Comparison of ENCODE assay signal across 8 cellular contexts in genomic region chr20:33915726-33916331, GRCh38.
A peak's percentile ranks its signal among the peaks of the same experiment; 100 is the strongest.
DNase-seq lines count a peak whose midpoint lies in the region; ATAC-seq and TF ChIP-seq lines count a peak whose summit lies in the region.

No MANE protein-coding gene starts in this region.

- RAD21 ChIA-PET in HCT116 (lab: Charles Lee; ENCODE audit: low non-redundant PET in 1 of 2, low total read pairs in 2 of 2, uncharacterized antibody in 2 of 2, unreplicated experiment in 2 of 2), result interaction anchor here in 1 of 2 experiments (1.2 kb wide), 1 partner anchor 184 kb away, joined by 3 read pairs; the partner anchor contains the start of gene ZNF341

- H3K27me3 ChIP-seq in A673 (replicated peaks; ENCODE audit: insufficient read depth, low read depth, low read length, poor library complexity) (no peaks in the 10 kb centered on the region), HCT116 (ENCODE audit: insufficient read depth, low read length) (no peaks in the 10 kb centered on the region)

- H3K9me3 Mint-ChIP-seq in activated B cell treated with CpG ODN at 0.5 μM for 24 hours, result no peaks in the 10 kb centered on the region
- no peaks in the 10 kb centered on the region for H3K9me3 Mint-ChIP-seq in central memory CD8-positive, alpha-beta T cell
- no peaks in the 10 kb centered on the region for H3K9me3 Mint-ChIP-seq in memory B cell
- H3K9me3 Mint-ChIP-seq in stimulated activated naive CD8-positive, alpha-beta T cell treated with anti-CD3 and anti-CD28 coated beads, Interleukin-15, amount 100 ng/mL, for 72 hours, result no peaks in the 10 kb centered on the region

- no peaks in the 10 kb centered on the region for H4K20me1 ChIP-seq in HCT116 (ENCODE audit: insufficient read depth)

- H3K27ac ChIP-seq in A673 (ENCODE audit: low read depth, low read length, poor library complexity, severe bottlenecking) (no peak overlapping the region), HCT116 (ENCODE audit: low read depth, low read length) (no peak overlapping the region)

- no peak for TF ChIP-seq POLR2A in HCT116 (IDR thresholded peaks at IDR 0.05; ENCODE audit: borderline replicate concordance, extremely low read depth, insufficient read depth, insufficient read length)

- intact Hi-C loops in A673 (cut with micrococcal nuclease; ENCODE audit: unreplicated experiment) (no loop called here), HCT116 (cut with micrococcal nuclease) (no loop called here), activated B cell treated with CpG ODN at 0.5 μM for 24 hours (cut with micrococcal nuclease) (loop anchor here (1.0 kb wide), 3 partner anchors 124 to 213 kb away; no protein-coding TSS in a partner anchor)

- BruUV-seq in A673 (replicated peaks; lab: Mats Ljungman, UMichigan) (no TSS peak), HCT116 (replicated peaks; lab: Mats Ljungman, UMichigan) (no TSS peak)

- TF ChIP-seq RAD21 in HCT116 (IDR thresholded peaks at IDR 0.05; ENCODE audit: low read depth), result peak; percentile 44; the same call in 1 of the 2 replicates

- H3K4me1 Mint-ChIP-seq in activated B cell treated with CpG ODN at 0.5 μM for 24 hours (peaks cover 15% of the 10 kb centered on the region), memory B cell (peaks cover 14% of the 10 kb centered on the region)
- no peaks in the 10 kb centered on the region for H3K4me1 Mint-ChIP-seq in central memory CD8-positive, alpha-beta T cell
- peaks cover 15% of the 10 kb centered on the region for H3K4me1 Mint-ChIP-seq in stimulated activated naive CD8-positive, alpha-beta T cell treated with anti-CD3 and anti-CD28 coated beads, Interleukin-15, amount 100 ng/mL, for 72 hours

- CTCF ChIA-PET in A673 (lab: Charles Lee), result interaction anchor here (0.5 kb wide), 1 partner anchor 106 kb away, joined by 5 read pairs; no protein-coding TSS in a partner anchor
- CTCF ChIA-PET in HCT116 (lab: Charles Lee), result interaction anchor here (1.0 to 2.5 kb wide), 3 partner anchors 11 to 150 kb away, joined by 4 to 12 read pairs (median 5); no protein-coding TSS in a partner anchor
- CTCF ChIA-PET in activated B cell treated with CpG ODN at 0.5 μM for 24 hours (lab: Charles Lee), result interaction anchor here (1.0 to 3.1 kb wide), 8 partner anchors 95 to 223 kb away, joined by 3 to 27 read pairs (median 3); no protein-coding TSS in a partner anchor

- H3K27me3 Mint-ChIP-seq in activated B cell treated with CpG ODN at 0.5 μM for 24 hours, result no peaks in the 10 kb centered on the region
- peaks cover 17% of the 10 kb centered on the region for H3K27me3 Mint-ChIP-seq in central memory CD8-positive, alpha-beta T cell
- H3K27me3 Mint-ChIP-seq in memory B cell, result peaks cover 6% of the 10 kb centered on the region
- H3K27me3 Mint-ChIP-seq in stimulated activated naive CD8-positive, alpha-beta T cell treated with anti-CD3 and anti-CD28 coated beads, Interleukin-15, amount 100 ng/mL, for 72 hours, result no peaks in the 10 kb centered on the region

- DNase-seq in A673 (ENCODE audit: low spot score) (peak; percentile 28), HCT116 (ENCODE audit: low read depth, low spot score) (peak; percentile 15), activated B cell treated with CpG ODN at 0.5 μM for 24 hours (peak; percentile 38), memory B cell (ENCODE audit: low spot score in 2 of 2) (peak; percentile 21 to 44), T1000 (lab: John Stamatoyannopoulos, UW) (no peak), NCI-H2081 treated with DMSO at 0.1 percent for 48 hours (lab: John Stamatoyannopoulos, UW) (no peak)
- peak; percentile 34 to 40 for DNase-seq in central memory CD8-positive, alpha-beta T cell (ENCODE audit: low spot score in 2 of 2)
- DNase-seq in stimulated activated naive CD8-positive, alpha-beta T cell treated with anti-CD3 and anti-CD28 coated beads, Interleukin-15, amount 100 ng/mL, for 72 hours, result peak; percentile 46 to 55

- H3K27ac Mint-ChIP-seq in activated B cell treated with CpG ODN at 0.5 μM for 24 hours, result no peak overlapping the region
- no peak overlapping the region for H3K27ac Mint-ChIP-seq in central memory CD8-positive, alpha-beta T cell (ENCODE audit: low read depth)
- H3K27ac Mint-ChIP-seq in memory B cell, result no peak overlapping the region
- H3K27ac Mint-ChIP-seq in stimulated activated naive CD8-positive, alpha-beta T cell treated with anti-CD3 and anti-CD28 coated beads, Interleukin-15, amount 100 ng/mL, for 72 hours, result no peak overlapping the region

- H3K9me3 ChIP-seq in A673 (ENCODE audit: low read depth, low read length, poor library complexity, severe bottlenecking) (no peaks in the 10 kb centered on the region), HCT116 (ENCODE audit: control insufficient read depth in 1 of 2, insufficient read depth in 1 of 2, low read depth in 1 of 2, low read length in 2 of 2) (no peaks in the 10 kb centered on the region)

- ATAC-seq in HCT116 (peak; percentile 86), activated B cell treated with CpG ODN at 0.5 μM for 24 hours (ENCODE audit: low read depth) (peak; percentile 52), memory B cell (ENCODE audit: low read depth) (peak; percentile 50)
- ATAC-seq in central memory CD8-positive, alpha-beta T cell (replicated peaks; ENCODE audit: extremely low read depth, poor library complexity, severe bottlenecking), result no peak
- ATAC-seq in stimulated activated naive CD8-positive, alpha-beta T cell treated with anti-CD3 and anti-CD28 coated beads, Interleukin-15, amount 100 ng/mL, for 72 hours, result peak; percentile 65

- H3K9ac ChIP-seq in HCT116 (ENCODE audit: low read length), result no peak overlapping the region

- H3K4me3 ChIP-seq in A673 (ENCODE audit: low read depth, low read length, poor library complexity, severe bottlenecking) (no peak overlapping the region), HCT116 (replicated peaks in 1 of 2; ENCODE audit: low read depth in 1 of 2, low read length in 2 of 2) (no peak overlapping the region)

- no peaks in the 10 kb centered on the region for H3K79me2 ChIP-seq in HCT116 (ENCODE audit: insufficient read depth, low read length)

- H3K4me1 ChIP-seq in A673 (ENCODE audit: insufficient read depth, low read length, poor library complexity, severe bottlenecking) (no peaks in the 10 kb centered on the region), HCT116 (ENCODE audit: control insufficient read depth in 1 of 2, insufficient read depth in 2 of 2, low read length in 2 of 2) (peaks cover 12 to 24% of the 10 kb centered on the region in 2 experiments)

- no peaks in the 10 kb centered on the region for H3K36me3 Mint-ChIP-seq in activated B cell treated with CpG ODN at 0.5 μM for 24 hours (ENCODE audit: low read depth)
- H3K36me3 Mint-ChIP-seq in central memory CD8-positive, alpha-beta T cell (ENCODE audit: insufficient read depth), result no peaks in the 10 kb centered on the region
- H3K36me3 Mint-ChIP-seq in memory B cell, result no peaks in the 10 kb centered on the region

- no peaks in the 10 kb centered on the region for H3K36me3 ChIP-seq in A673 (ENCODE audit: insufficient read depth, low read length, poor library complexity, severe bottlenecking)
- H3K36me3 ChIP-seq in HCT116 (ENCODE audit: control insufficient read depth in 1 of 2, insufficient read depth in 2 of 2, low read length in 2 of 2), result no peaks in the 10 kb centered on the region

- peak; percentile 68 for TF ChIP-seq CTCF in A673 (conservative IDR thresholded peaks at IDR 0.05; ENCODE audit: low read depth, low read length)
- peak; percentile 38 to 90 (median 79); a peak in 5 of 6 replicates for TF ChIP-seq CTCF in HCT116 (IDR thresholded peaks at IDR 0.05 in 2 of 3, conservative IDR thresholded peaks at IDR 0.05 in 1 of 3; ENCODE audit: borderline replicate concordance in 1 of 3, insufficient read depth in 1 of 3, low read depth in 2 of 3, low read length in 2 of 3)
- no peak for TF ChIP-seq CTCF in activated B cell treated with CpG ODN at 0.5 μM for 24 hours (IDR thresholded peaks at IDR 0.05)

- POLR2A ChIA-PET in A673 (lab: Charles Lee; ENCODE audit: low non-redundant PET) (no interaction called here), HCT116 (lab: Charles Lee) (interaction anchor here (0.8 kb wide), 1 partner anchor 197 kb away, joined by 3 read pairs; no protein-coding TSS in a partner anchor), activated B cell treated with CpG ODN at 0.5 μM for 24 hours (lab: Charles Lee) (interaction anchor here (1.4 kb wide), 1 partner anchor 154 kb away, joined by 5 read pairs; no protein-coding TSS in a partner anchor)

- H2AFZ ChIP-seq in HCT116 (ENCODE audit: low read depth, low read length, poor library complexity, severe bottlenecking), result peak overlapping the region; percentile 64

- no peaks in the 10 kb centered on the region for H3K9me2 ChIP-seq in HCT116 (ENCODE audit: insufficient read depth)

- H3K4me2 ChIP-seq in HCT116 (ENCODE audit: low read length), result no peak overlapping the region

- H3K4me3 Mint-ChIP-seq in activated B cell treated with CpG ODN at 0.5 μM for 24 hours (no peak overlapping the region), memory B cell (no peak overlapping the region)
- no peak overlapping the region for H3K4me3 Mint-ChIP-seq in central memory CD8-positive, alpha-beta T cell
- no peak overlapping the region for H3K4me3 Mint-ChIP-seq in stimulated activated naive CD8-positive, alpha-beta T cell treated with anti-CD3 and anti-CD28 coated beads, Interleukin-15, amount 100 ng/mL, for 72 hours

TF ChIP-seq in HCT116, 20 proteins besides CTCF, POLR2A, EP300 and RAD21 (continues in another document):
- TF ChIP-seq SRF (IDR thresholded peaks at IDR 0.05; ENCODE audit: low read depth) (no peak), ELF1 (IDR thresholded peaks at IDR 0.05; ENCODE audit: borderline replicate concordance, low read depth) (no peak), CEBPB (IDR thresholded peaks at IDR 0.05; ENCODE audit: low read depth) (no peak), SIN3A (IDR thresholded peaks at IDR 0.05; ENCODE audit: low read depth) (no peak), CBX3 (IDR thresholded peaks at IDR 0.05; ENCODE audit: low read depth) (0 out of 2 replicates have a peak, but pooled peaks have one; percentile 39), EZH2phosphoT487 (IDR thresholded peaks at IDR 0.05; ENCODE audit: borderline replicate concordance) (no peak)

Comparison
In these comparisons a context has a peak if more than half of its experiments do, and no peak if none do; other contexts are left out.
1. DNase-seq: peak in A673 (single experiment), HCT116 (single experiment), activated B cell treated with CpG ODN at 0.5 μM for 24 hours (single experiment), central memory CD8-positive, alpha-beta T cell (2 of 2), memory B cell (2 of 2) and stimulated activated naive CD8-positive, alpha-beta T cell treated with anti-CD3 and anti-CD28 coated beads, Interleukin-15, amount 100 ng/mL, for 72 hours (2 of 2); none in T1000 (single experiment) and NCI-H2081 treated with DMSO at 0.1 percent for 48 hours (single experiment).